ENCODE assay signal across 26 cellular contexts in genomic region chr14:101249676-101250036, GRCh38.
"Had no signal": no experiment of that assay in that cellular context is flagged by ENCODE, and none has a peak within 500 bp of the region (broad histone marks: within the 10 kb centered on the region; RNA-seq: fewer than 3 reads in every experiment).

No MANE protein-coding gene starts in this region.

- H3K9me3 ChIP-seq: ascending aorta, body of pancreas, Peyer's patch, SJSA1 had no signal

- ATAC-seq: activated CD4-positive, alpha-beta T cell treated with anti-CD3 and anti-CD28 coated beads for 36 hours; activated CD8-positive, alpha-beta T cell treated with anti-CD3 and anti-CD28 coated beads for 36 hours; activated naive CD4-positive, alpha-beta T cell treated with anti-CD3 and anti-CD28 coated beads, Interleukin-2, amount 50 U/mL, for 72 hours; activated naive CD8-positive, alpha-beta T cell treated with anti-CD3 and anti-CD28 coated beads, Interleukin-2, amount 50 U/mL, for 24 hours; body of pancreas; K562 had no signal

- H3K27ac ChIP-seq: ascending aorta, body of pancreas, Peyer's patch, RWPE1, SJSA1, VCaP had no signal

- H3K4me3 ChIP-seq: ascending aorta, body of pancreas, K562, Peyer's patch, SJSA1 had no signal

- H3K36me3 ChIP-seq: ascending aorta, Peyer's patch, SJSA1 had no signal

- DNase-seq: activated CD4-positive, alpha-beta T cell treated with anti-CD3 and anti-CD28 coated beads for 36 hours; activated CD4-positive, alpha-beta T cell treated with anti-CD3 and anti-CD28 coated beads, Interleukin-2, amount 50 U/mL, for 1 hour; activated CD8-positive, alpha-beta T cell treated with anti-CD3 and anti-CD28 coated beads for 36 hours; activated effector memory CD4-positive, alpha-beta T cell treated with Interleukin-2 at 50 U/mL for 16 hours; activated naive CD4-positive, alpha-beta T cell; activated naive CD8-positive, alpha-beta T cell treated with anti-CD3 and anti-CD28 coated beads, Interleukin-2, amount 50 U/mL, for 24 hours; activated T-cell treated with anti-CD3 and anti-CD28 coated beads, Interleukin-2, amount 50 U/mL, for 24 hours; amniotic stem cell; Karpas-422; MM.1S; NCI-H1105 treated with DMSO at 0.1 percent for 48 hours; NCI-H1436 treated with DMSO at 0.1 percent for 48 hours; NCI-H187; NCI-H510A treated with DMSO at 0.1 percent for 48 hours; NK-92 treated with Interleukin-12 subunit alpha and Interleukin-12 subunit beta, amount 100 ng/mL, for 24 hours; OCI-M1; SHP77; T-helper 1 cell had no signal

- H3K4me1 ChIP-seq: ascending aorta, body of pancreas, Peyer's patch, SJSA1 had no signal

- H3K27me3 ChIP-seq: ascending aorta, body of pancreas, Peyer's patch, SJSA1 had no signal
